In the genomic region with DNA sequence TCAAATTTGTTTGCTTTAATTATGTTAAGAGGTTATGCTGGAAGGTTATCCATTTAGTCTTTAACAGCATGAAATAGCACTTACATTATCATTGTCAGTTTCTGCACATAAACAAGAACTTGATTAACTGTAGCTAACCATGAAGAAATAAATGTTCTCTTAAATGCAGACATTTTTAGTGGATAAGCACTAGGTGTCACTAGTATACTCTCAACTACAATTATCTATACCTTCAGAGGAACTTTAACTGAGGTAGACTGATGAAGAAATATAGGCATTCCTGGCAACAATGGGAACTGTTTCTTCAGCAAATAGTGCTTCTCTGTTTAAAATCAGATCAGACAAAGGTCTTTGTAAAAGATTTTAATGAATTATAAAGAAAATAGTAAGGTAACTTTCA, we compare ENCODE assay signal across 1 cellular context.
TF ChIP-seq lines count a peak whose summit lies in the region.

No MANE protein-coding gene starts in this region.

TF ChIP-seq in GM12878, 131 proteins besides CTCF, POLR2A, EP300 and RAD21 (continued from another document):
- TF ChIP-seq ZSCAN29 (IDR thresholded peaks at IDR 0.05) (no peak), HSF1 (IDR thresholded peaks at IDR 0.05; ENCODE audit: low read depth, low read length) (no peak), POLR2AphosphoS2 (IDR thresholded peaks at IDR 0.05; ENCODE audit: low read depth, low read length) (no peak), JUND (IDR thresholded peaks at IDR 0.05; ENCODE audit: low read depth, low read length) (no peak), FOXM1 (IDR thresholded peaks at IDR 0.05; ENCODE audit: low read depth, low read length) (no peak), MAX (IDR thresholded peaks at IDR 0.05; ENCODE audit: low read depth, low read length) (no peak), SMC3 (IDR thresholded peaks at IDR 0.05; ENCODE audit: borderline replicate concordance, low read length) (no peak; the same call in 1 of the 2 replicates)
- TF ChIP-seq, protein P1, sequence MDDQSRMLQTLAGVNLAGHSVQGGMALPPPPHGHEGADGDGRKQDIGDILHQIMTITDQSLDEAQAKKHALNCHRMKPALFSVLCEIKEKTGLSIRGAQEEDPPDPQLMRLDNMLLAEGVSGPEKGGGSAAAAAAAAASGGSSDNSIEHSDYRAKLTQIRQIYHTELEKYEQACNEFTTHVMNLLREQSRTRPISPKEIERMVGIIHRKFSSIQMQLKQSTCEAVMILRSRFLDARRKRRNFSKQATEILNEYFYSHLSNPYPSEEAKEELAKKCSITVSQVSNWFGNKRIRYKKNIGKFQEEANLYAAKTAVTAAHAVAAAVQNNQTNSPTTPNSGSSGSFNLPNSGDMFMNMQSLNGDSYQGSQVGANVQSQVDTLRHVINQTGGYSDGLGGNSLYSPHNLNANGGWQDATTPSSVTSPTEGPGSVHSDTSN (IDR thresholded peaks at IDR 0.05; ENCODE audit: insufficient replicate concordance, low read depth, low read length): no peak
- TF ChIP-seq, protein P2, sequence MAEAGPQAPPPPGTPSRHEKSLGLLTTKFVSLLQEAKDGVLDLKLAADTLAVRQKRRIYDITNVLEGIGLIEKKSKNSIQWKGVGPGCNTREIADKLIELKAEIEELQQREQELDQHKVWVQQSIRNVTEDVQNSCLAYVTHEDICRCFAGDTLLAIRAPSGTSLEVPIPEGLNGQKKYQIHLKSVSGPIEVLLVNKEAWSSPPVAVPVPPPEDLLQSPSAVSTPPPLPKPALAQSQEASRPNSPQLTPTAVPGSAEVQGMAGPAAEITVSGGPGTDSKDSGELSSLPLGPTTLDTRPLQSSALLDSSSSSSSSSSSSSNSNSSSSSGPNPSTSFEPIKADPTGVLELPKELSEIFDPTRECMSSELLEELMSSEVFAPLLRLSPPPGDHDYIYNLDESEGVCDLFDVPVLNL (IDR thresholded peaks at IDR 0.05; ENCODE audit: low read depth, low read length): no peak
